Comparison of ENCODE assay signal across 18 cellular contexts in the genomic region with DNA sequence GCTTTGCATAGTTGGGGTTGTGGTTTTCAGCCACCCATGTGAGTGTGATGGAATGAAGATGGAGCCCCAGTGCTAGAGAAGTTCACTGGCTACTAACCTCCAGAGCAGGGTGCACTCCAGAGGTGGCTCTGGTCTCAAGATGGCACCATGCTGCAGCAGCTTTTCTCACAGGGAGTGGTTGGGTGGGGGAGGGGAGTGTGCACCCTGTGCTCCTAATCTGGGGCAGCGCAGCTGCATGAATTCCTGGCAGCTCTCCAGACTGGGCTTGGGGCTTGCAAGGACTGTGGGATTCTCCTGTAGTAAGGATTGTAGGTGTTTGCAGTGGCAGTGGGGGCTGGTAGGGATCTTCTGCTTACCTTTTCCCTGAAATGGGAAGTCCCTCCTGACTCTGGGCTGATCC. TPM values are rescaled to one million over a fixed set of nuclear protein-coding genes. Genes with fewer than 3 reads are reported as not detected.
DNase-seq lines count a peak whose midpoint lies in the region; ATAC-seq, FAIRE-seq and TF ChIP-seq lines count a peak whose summit lies in the region.
"Had no signal": no experiment of that assay in that cellular context is flagged by ENCODE, and none has a peak within 500 bp of the region (broad histone marks: within the 10 kb centered on the region; RNA-seq: fewer than 3 reads in every experiment).

No MANE protein-coding gene starts in this region.

- BruUV-seq in Caco-2 (replicated peaks; lab: Mats Ljungman, UMichigan) (no TSS peak), OCI-LY7 (replicated peaks; lab: Mats Ljungman, UMichigan) (no TSS peak)

- no peak overlapping the region for H4K8ac ChIP-seq in H1 (ENCODE audit: extremely low read depth, insufficient read depth, low read length)

- no peak overlapping the region for H2AK5ac ChIP-seq in H1 (ENCODE audit: low read depth, low read length)

- no peak for TF ChIP-seq RAD21 in H1 (IDR thresholded peaks at IDR 0.05 in 1 of 2, conservative IDR thresholded peaks at IDR 0.05 in 1 of 2; ENCODE audit: low read depth in 2 of 2, low read length in 2 of 2)

- no peaks in the 10 kb centered on the region for H3K23me2 ChIP-seq in H1 (ENCODE audit: low read depth, low read length)

- peaks cover 56% of the 10 kb centered on the region for H3K9me3 Mint-ChIP-seq in Caco-2 (ENCODE audit: unreplicated experiment)

- no peaks in the 10 kb centered on the region for H3K36me3 ChIP-seq in BE2C
- no peaks in the 10 kb centered on the region for H3K36me3 ChIP-seq in Caco-2 (ENCODE audit: control insufficient read depth, insufficient read depth, low read length)
- peaks cover 81% of the 10 kb centered on the region for H3K36me3 ChIP-seq in OCI-LY7 (ENCODE audit: insufficient read depth, low read length)
- H3K36me3 ChIP-seq in H1 (ENCODE audit: control insufficient read depth in 2 of 4, insufficient read depth in 4 of 4, low read length in 3 of 4), result 0 out of 8 replicates have a peak, but pooled peaks cover 0 to 3% (median 0%) of the 10 kb centered on the region in 4 experiments

- no peak overlapping the region for H4K5ac ChIP-seq in H1 (ENCODE audit: insufficient read length, low read depth, low read length)

- CTCF ChIA-PET in Caco-2 (lab: Charles Lee) (no interaction called here), OCI-LY7 (lab: Charles Lee; ENCODE audit: unreplicated experiment) (interaction anchor here (1.6 kb wide), 1 partner anchor 11 kb away, joined by 4 read pairs; no protein-coding TSS in a partner anchor), H1 (lab: Charles Lee; ENCODE audit: partially characterized antibody) (no interaction called here)

- peaks cover 7% of the 10 kb centered on the region for H3K4me1 Mint-ChIP-seq in Caco-2 (ENCODE audit: low read depth, unreplicated experiment)

- no peak overlapping the region for H2BK12ac ChIP-seq in H1 (ENCODE audit: low read depth, low read length)

- no peak for TF ChIP-seq EP300 in H1 (IDR thresholded peaks at IDR 0.05; ENCODE audit: borderline replicate concordance in 1 of 2, low read depth in 2 of 2, low read length in 2 of 2)

- POLR2A ChIA-PET in Caco-2 (lab: Charles Lee) (no interaction called here), OCI-LY7 (lab: Charles Lee) (interaction anchor here (0.5 to 0.7 kb wide), 2 partner anchors 138 to 814 kb away, joined by 3 read pairs; no protein-coding TSS in a partner anchor), H1 (lab: Charles Lee; ENCODE audit: partially characterized antibody) (no interaction called here)

- H3K9ac ChIP-seq in H1 (replicated peaks in 1 of 4; ENCODE audit: extremely low read depth in 1 of 4, low read depth in 3 of 4, low read length in 3 of 4), result no peak overlapping the region
- H3K9ac ChIP-seq: BLaER1 had no signal

- H3K4ac ChIP-seq in H1 (replicated peaks; ENCODE audit: insufficient read length, low read depth, low read length), result no peak overlapping the region

- H4K20me1 ChIP-seq in OCI-LY7 (ENCODE audit: insufficient read depth, low read length), result no peaks in the 10 kb centered on the region
- no peaks in the 10 kb centered on the region for H4K20me1 ChIP-seq in H1 (replicated peaks in 1 of 2; ENCODE audit: control insufficient read depth in 1 of 2, insufficient read depth in 2 of 2, low read length in 2 of 2)
- H4K20me1 ChIP-seq: BLaER1 had no signal

- FAIRE-seq in H1 (lab: Jason Lieb, UNC), result no peak
- FAIRE-seq: GM12878, HTR-8/SVneo had no signal

- H3K9me2 ChIP-seq in OCI-LY7 (ENCODE audit: insufficient read depth, low read length), result no peaks in the 10 kb centered on the region

- peaks cover 98% of the 10 kb centered on the region for H3K79me2 ChIP-seq in OCI-LY7 (ENCODE audit: insufficient read depth, low read depth, low read length)
- H3K79me2 ChIP-seq in H1 (ENCODE audit: control insufficient read depth in 1 of 2, insufficient read depth in 2 of 2, low read length in 2 of 2), result peaks cover 0 to 16% of the 10 kb centered on the region in 2 experiments; a peak in 2 of 4 replicates

- H3K4me2 ChIP-seq in OCI-LY7 (ENCODE audit: low read length) (peak overlapping the region; percentile 18; the same call in 1 of the 2 replicates), H1 (ENCODE audit: insufficient read depth in 1 of 2, low read depth in 2 of 2, low read length in 2 of 2) (no peak overlapping the region)
- H3K4me2 ChIP-seq: BLaER1 had no signal

- H4K91ac ChIP-seq in H1 (replicated peaks; ENCODE audit: insufficient read length, low read length), result no peak overlapping the region

- H3K27me3 ChIP-seq in BE2C (no peaks in the 10 kb centered on the region), Caco-2 (replicated peaks; ENCODE audit: control insufficient read depth, insufficient read depth, low read length) (no peaks in the 10 kb centered on the region), H1 (replicated peaks in 1 of 4; ENCODE audit: control insufficient read depth in 3 of 4, extremely low read depth in 1 of 4, insufficient read depth in 3 of 4, low read length in 3 of 4) (no peaks in the 10 kb centered on the region)
- H3K27me3 ChIP-seq: BLaER1, Peyer's patch had no signal

- TF ChIP-seq POLR2A in H1 (IDR thresholded peaks at IDR 0.05; ENCODE audit: control extremely low read depth in 1 of 2, low read depth in 2 of 2, low read length in 2 of 2), result no peak

- no peak overlapping the region for H3K4me3 ChIP-seq in BE2C (ENCODE audit: low read depth, low read length)
- H3K4me3 ChIP-seq in Caco-2 (ENCODE audit: low read depth, low read length), result no peak overlapping the region
- peak overlapping the region; percentile 20 for H3K4me3 ChIP-seq in OCI-LY7 (ENCODE audit: low read depth, low read length, poor library complexity, severe bottlenecking)
- no peak overlapping the region for H3K4me3 ChIP-seq in H1 (ENCODE audit: extremely low read depth in 1 of 4, insufficient read depth in 2 of 4, low read depth in 3 of 4, low read length in 4 of 4)
- H3K4me3 ChIP-seq: BLaER1, GM12878, Peyer's patch had no signal

- no peaks in the 10 kb centered on the region for H3K4me1 ChIP-seq in BE2C
- no peaks in the 10 kb centered on the region for H3K4me1 ChIP-seq in Caco-2
- H3K4me1 ChIP-seq in OCI-LY7 (ENCODE audit: insufficient read depth, low read length, poor library complexity, severe bottlenecking), result peaks cover 54% of the 10 kb centered on the region
- H3K4me1 ChIP-seq in H1 (replicated peaks in 1 of 4; ENCODE audit: control insufficient read depth in 3 of 4, insufficient read depth in 4 of 4, low read length in 3 of 4), result no peaks in the 10 kb centered on the region
- H3K4me1 ChIP-seq: Peyer's patch had no signal

- no peak overlapping the region for H2BK5ac ChIP-seq in H1 (ENCODE audit: low read depth, low read length)

- no peak overlapping the region for H3K23ac ChIP-seq in H1 (ENCODE audit: insufficient read length)

- H3K27ac ChIP-seq in OCI-LY7 (ENCODE audit: low read depth, low read length, poor library complexity, severe bottlenecking), result peak overlapping the region; percentile 31
- no peak overlapping the region for H3K27ac ChIP-seq in H1 (ENCODE audit: low read depth, low read length)
- H3K27ac ChIP-seq: BLaER1, Peyer's patch had no signal

- peaks cover 6% of the 10 kb centered on the region; the same call in 1 of the 2 replicates for H3K9me3 ChIP-seq in BE2C
- H3K9me3 ChIP-seq in Caco-2, result peaks cover 16% of the 10 kb centered on the region
- peaks cover 71% of the 10 kb centered on the region for H3K9me3 ChIP-seq in OCI-LY7 (ENCODE audit: low read length)
- H3K9me3 ChIP-seq in H1 (ENCODE audit: insufficient read depth in 2 of 2, low read depth in 1 of 2, low read length in 1 of 2), result peaks cover 12 to 14% of the 10 kb centered on the region in 2 experiments; a peak in 3 of 4 replicates

- H2BK20ac ChIP-seq in H1 (ENCODE audit: low read length), result no peak overlapping the region

- no peak overlapping the region for H3K4me3 Mint-ChIP-seq in Caco-2 (ENCODE audit: unreplicated experiment)

- no peak overlapping the region for H3K14ac ChIP-seq in H1 (ENCODE audit: insufficient read length)

- H2AFZ ChIP-seq in OCI-LY7 (ENCODE audit: low read length), result no peak overlapping the region
- H2AFZ ChIP-seq in H1 (ENCODE audit: low read length), result no peak overlapping the region

- TF ChIP-seq CTCF in BE2C (IDR thresholded peaks at IDR 0.05; ENCODE audit: low read depth, low read length) (no peak), Caco-2 (IDR thresholded peaks at IDR 0.05; ENCODE audit: insufficient read depth in 1 of 2, low read depth in 1 of 2, low read length in 1 of 2, severe bottlenecking in 1 of 2, unreplicated experiment in 1 of 2) (no peak), OCI-LY7 (conservative IDR thresholded peaks at IDR 0.05; ENCODE audit: low read length) (no peak), H1 (IDR thresholded peaks at IDR 0.05; ENCODE audit: control extremely low read depth in 1 of 3, insufficient read depth in 1 of 3, low read depth in 1 of 3, low read length in 3 of 3) (no peak)

- H3K27ac Mint-ChIP-seq in Caco-2 (ENCODE audit: unreplicated experiment), result peak overlapping the region; percentile 79

- DNase-seq in BE2C (peak; percentile 44), Caco-2 (no peak), OCI-LY7 (ENCODE audit: low spot score) (no peak), H1 (ENCODE audit: low read depth in 1 of 2, low spot score in 2 of 2) (no peak), NCI-H128 (lab: John Stamatoyannopoulos, UW; ENCODE audit: unreplicated experiment) (no peak)
- DNase-seq: CD8-positive, alpha-beta memory T cell; DMS153; NCI-H1092 treated with DMSO at 0.1 percent for 48 hours; NCI-H1930; NCI-H2171 treated with DMSO at 0.1 percent for 48 hours; NCI-H510A treated with DMSO at 0.1 percent for 48 hours; Peyer's patch had no signal

- no peak overlapping the region for H2BK120ac ChIP-seq in H1 (replicated peaks; ENCODE audit: low read depth, low read length)

- ATAC-seq in HG03039 (IDR thresholded peaks at IDR 0.05; ENCODE audit: unreplicated experiment) (no peak), GM19328 (IDR thresholded peaks at IDR 0.05; ENCODE audit: unreplicated experiment) (no peak), HG03135 (IDR thresholded peaks at IDR 0.05; ENCODE audit: unreplicated experiment) (no peak)
- ATAC-seq: GM12878 had no signal

- 89% methylated on average over 1 of the region's 1 CpG; no CpG with 5 or more reads in 1 of the 2 experiments for WGBS in H1 (ENCODE audit: extremely low coverage in 1 of 2, insufficient coverage in 1 of 2, insufficient read length in 1 of 2, insufficient replicate concordance in 2 of 2, low coverage in 1 of 2, low lambda C conversion rate in 2 of 2, missing lambda C conversion rate in 1 of 2), 2 experiments

- H2BK15ac ChIP-seq in H1 (ENCODE audit: low read length), result no peak overlapping the region

- H3K56ac ChIP-seq in H1 (replicated peaks; ENCODE audit: insufficient read length, low read depth, low read length), result no peak overlapping the region

- H3K79me1 ChIP-seq in H1 (ENCODE audit: low read depth, low read length), result peaks cover 5% of the 10 kb centered on the region; the same call in 1 of the 2 replicates

- no peaks in the 10 kb centered on the region for H3K27me3 Mint-ChIP-seq in Caco-2 (ENCODE audit: insufficient read depth, unreplicated experiment)

- H3K36me3 Mint-ChIP-seq in Caco-2 (ENCODE audit: insufficient read depth, unreplicated experiment), result peaks cover 33% of the 10 kb centered on the region

- peak overlapping the region; percentile 48 for H3K18ac ChIP-seq in H1 (ENCODE audit: extremely low read depth, low read length)

- intact Hi-C loops in Caco-2 (cut with micrococcal nuclease; ENCODE audit: unreplicated experiment), result no loop called here
- intact Hi-C loops in OCI-LY7 (cut with micrococcal nuclease; ENCODE audit: unreplicated experiment), result no loop called here

RNA-seq across cellular contexts. Expression of a gene that starts 23.7 kb away (rescaled TPM):
- 6.5 TPM for polyA plus RNA-seq in BE2C (2012; ENCODE audit: insufficient read depth, insufficient read length, low read depth)
- 33.8 and 36.9 TPM in 2 replicates for total RNA-seq in Caco-2 (2022)
- total RNA-seq in OCI-LY7 (2014; rRNA removed; shearing (Covaris generic)), result 26.9 and 29.6 TPM in 2 replicates
- 62.0 and 62.4 TPM in 2 replicates for total RNA-seq in OCI-LY7 (2022)
- 18.2 and 25.4 TPM in 2 replicates for total RNA-seq in H1 (2021; fragmentation: NEBNext Ultra II Directional; extraction: Animal tissue kit (Norgen Biotek cat#: 25700))
- 5.0 and 9.0 TPM in 2 replicates for polyA plus RNA-seq in H1 (2011; rRNA removed)
- polyA plus RNA-seq in H1 (2011; cell fraction: cytosol; rRNA removed), result 10.4 TPM
- polyA plus RNA-seq in H1 (2011; cell fraction: nucleus; rRNA removed), result 6.4 TPM
- 7.0 to 13.6 TPM (median 9.3 TPM) in 4 replicates for polyA plus RNA-seq in H1 (2012, experiment 1 of 2)
- 0.73 TPM for polyA plus RNA-seq in H1 (2012, experiment 2 of 2)
- polyA plus RNA-seq in H1 (2013, experiment 1 of 2), result 17.1 TPM
- polyA plus RNA-seq in H1 (2013, experiment 2 of 2), result 19.7 TPM
- 15.9 and 19.6 TPM in 2 replicates for polyA minus RNA-seq in H1 (2011; rRNA and poly(A)+ RNA removed)
- 7.6 TPM for polyA minus RNA-seq in H1 (2011; cell fraction: cytosol; rRNA and poly(A)+ RNA removed)
- 33.7 TPM for polyA minus RNA-seq in H1 (2011; cell fraction: nucleus; rRNA and poly(A)+ RNA removed)

RNA-seq across cellular contexts. Expression of a gene that starts 24.0 kb away (rescaled TPM):
- 9.2 TPM for polyA plus RNA-seq in BE2C (2012; ENCODE audit: insufficient read depth, insufficient read length, low read depth)
- total RNA-seq in Caco-2 (2022) (18.9 and 19.6 TPM in 2 replicates), OCI-LY7 (2022) (23.5 and 29.7 TPM in 2 replicates)
- 14.6 and 19.2 TPM in 2 replicates for total RNA-seq in OCI-LY7 (2014; rRNA removed; shearing (Covaris generic))
- 22.1 and 23.3 TPM in 2 replicates for total RNA-seq in H1 (2021; fragmentation: NEBNext Ultra II Directional; extraction: Animal tissue kit (Norgen Biotek cat#: 25700))
- 13.2 and 29.2 TPM in 2 replicates for polyA plus RNA-seq in H1 (2011; rRNA removed)
- polyA plus RNA-seq in H1 (2011; cell fraction: cytosol; rRNA removed), result 25.3 TPM
- polyA plus RNA-seq in H1 (2011; cell fraction: nucleus; rRNA removed), result 5.3 TPM
- 20.7 to 26.5 TPM (median 21.8 TPM) in 4 replicates for polyA plus RNA-seq in H1 (2012, experiment 1 of 2)
- 8.7 TPM for polyA plus RNA-seq in H1 (2012, experiment 2 of 2)
- 29.7 TPM for polyA plus RNA-seq in H1 (2013, experiment 1 of 2)
- polyA plus RNA-seq in H1 (2013, experiment 2 of 2), result 29.7 TPM
- 9.9 and 10.8 TPM in 2 replicates for polyA minus RNA-seq in H1 (2011; rRNA and poly(A)+ RNA removed)
- polyA minus RNA-seq in H1 (2011; cell fraction: cytosol; rRNA and poly(A)+ RNA removed), result 6.9 TPM
- 8.3 TPM for polyA minus RNA-seq in H1 (2011; cell fraction: nucleus; rRNA and poly(A)+ RNA removed)
